ENCODE assay signal across 1 cellular context in the genomic region with DNA sequence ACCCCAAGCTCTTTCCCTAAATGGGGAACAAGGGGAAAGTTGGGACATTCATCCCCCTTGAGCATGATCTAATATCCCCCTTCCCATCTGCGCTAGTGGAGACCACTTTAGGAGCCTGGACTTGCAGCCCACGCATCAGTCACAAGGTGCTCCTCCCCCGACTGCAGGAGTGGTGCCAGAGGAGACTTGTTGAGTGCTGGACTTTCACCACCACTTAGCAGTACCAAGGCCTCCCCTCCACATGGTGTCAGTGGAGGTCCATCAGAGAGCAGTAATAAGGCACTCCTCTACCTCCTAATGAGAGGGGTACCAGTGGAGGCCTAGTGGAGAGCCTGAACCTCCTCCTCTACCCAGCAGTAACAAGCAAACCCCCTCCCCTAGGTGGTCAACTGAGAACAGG.
A peak's percentile ranks its signal among the peaks of the same experiment; 100 is the strongest.
TF ChIP-seq lines count a peak whose summit lies in the region.

No MANE protein-coding gene starts in this region.

TF ChIP-seq in HepG2, 621 proteins besides CTCF, POLR2A, EP300 and RAD21 (continued from another document and continues in another):
- TF ChIP-seq SOX13 (IDR thresholded peaks at IDR 0.05) (no peak), SOX13 (CRISPR knock-in tag; conservative IDR thresholded peaks at IDR 0.05 in 1 of 2, IDR thresholded peaks at IDR 0.05 in 1 of 2) (no peak), JARID2 (CRISPR knock-in tag; IDR thresholded peaks at IDR 0.05; ENCODE audit: insufficient replicate concordance) (no peak), ATM (IDR thresholded peaks at IDR 0.05; ENCODE audit: borderline replicate concordance) (no peak), IKZF4 (CRISPR knock-in tag; IDR thresholded peaks at IDR 0.05; ENCODE audit: borderline replicate concordance, low read depth, not compliant biosample characterization) (no peak), HMGXB3 (CRISPR knock-in tag; IDR thresholded peaks at IDR 0.05; ENCODE audit: borderline replicate concordance) (no peak), FOXO1 (CRISPR knock-in tag; IDR thresholded peaks at IDR 0.05) (0 out of 2 replicates have a peak, but pooled peaks have one; percentile 8), TAF1 (CRISPR knock-in tag; IDR thresholded peaks at IDR 0.05) (0 out of 2 replicates have a peak, but pooled peaks have one; percentile 22), SETDB1 (CRISPR knock-in tag; IDR thresholded peaks at IDR 0.05; ENCODE audit: borderline replicate concordance) (no peak), AGO1 (IDR thresholded peaks at IDR 0.05; ENCODE audit: low read depth, low read length, poor library complexity, severe bottlenecking) (no peak), ZNF766 (CRISPR knock-in tag; IDR thresholded peaks at IDR 0.05; ENCODE audit: borderline replicate concordance) (no peak), HNRNPLL (IDR thresholded peaks at IDR 0.05; ENCODE audit: low read depth, low read length, poor library complexity, severe bottlenecking) (no peak), TOE1 (CRISPR knock-in tag; IDR thresholded peaks at IDR 0.05) (no peak), ZKSCAN5 (CRISPR knock-in tag; IDR thresholded peaks at IDR 0.05) (no peak), ZBTB2 (CRISPR knock-in tag; IDR thresholded peaks at IDR 0.05; ENCODE audit: low read depth) (no peak), PTBP1 (IDR thresholded peaks at IDR 0.05; ENCODE audit: low read depth, low read length, poor library complexity, severe bottlenecking) (no peak), LCORL (IDR thresholded peaks at IDR 0.05) (no peak), LCORL (CRISPR knock-in tag; IDR thresholded peaks at IDR 0.05) (peak; percentile 24; the same call in 1 of the 2 replicates), YY1 (IDR thresholded peaks at IDR 0.05; ENCODE audit: insufficient read depth, insufficient replicate concordance, low read depth, low read length) (no peak), REL (CRISPR knock-in tag; conservative IDR thresholded peaks at IDR 0.05) (no peak), PRPF4 (IDR thresholded peaks at IDR 0.05; ENCODE audit: low read depth, low read length, poor library complexity, severe bottlenecking) (no peak), HNF4A (CRISPR knock-in tag; IDR thresholded peaks at IDR 0.05) (peak; percentile 50; the same call in 1 of the 2 replicates), SNRNP70 (IDR thresholded peaks at IDR 0.05; ENCODE audit: low read depth, low read length) (no peak), ZBTB21 (CRISPR knock-in tag; IDR thresholded peaks at IDR 0.05) (no peak), HOMEZ (CRISPR knock-in tag; IDR thresholded peaks at IDR 0.05; ENCODE audit: low read depth) (0 out of 2 replicates have a peak, but pooled peaks have one; percentile 45), PRMT3 (CRISPR knock-in tag; IDR thresholded peaks at IDR 0.05; ENCODE audit: borderline replicate concordance, low read depth) (no peak), GATA4 (IDR thresholded peaks at IDR 0.05; ENCODE audit: borderline replicate concordance, low read depth) (no peak), THYN1 (CRISPR knock-in tag; IDR thresholded peaks at IDR 0.05; ENCODE audit: borderline replicate concordance, low read depth) (no peak), SALL1 (CRISPR knock-in tag; IDR thresholded peaks at IDR 0.05) (0 out of 2 replicates have a peak, but pooled peaks have one; percentile 24), HNRNPUL1 (IDR thresholded peaks at IDR 0.05; ENCODE audit: low read depth, low read length) (no peak), ZBTB43 (CRISPR knock-in tag; conservative IDR thresholded peaks at IDR 0.05) (no peak), SRSF1 (optimal IDR thresholded peaks at IDR 0.05; ENCODE audit: low read depth, low read length) (no peak), ZSCAN22 (CRISPR knock-in tag; IDR thresholded peaks at IDR 0.05) (no peak), ZNF563 (CRISPR knock-in tag; IDR thresholded peaks at IDR 0.05) (no peak), ZNF17 (CRISPR knock-in tag; IDR thresholded peaks at IDR 0.05) (no peak), ZBTB39 (CRISPR knock-in tag; IDR thresholded peaks at IDR 0.05) (no peak)
- TF ChIP-seq, protein P1, sequence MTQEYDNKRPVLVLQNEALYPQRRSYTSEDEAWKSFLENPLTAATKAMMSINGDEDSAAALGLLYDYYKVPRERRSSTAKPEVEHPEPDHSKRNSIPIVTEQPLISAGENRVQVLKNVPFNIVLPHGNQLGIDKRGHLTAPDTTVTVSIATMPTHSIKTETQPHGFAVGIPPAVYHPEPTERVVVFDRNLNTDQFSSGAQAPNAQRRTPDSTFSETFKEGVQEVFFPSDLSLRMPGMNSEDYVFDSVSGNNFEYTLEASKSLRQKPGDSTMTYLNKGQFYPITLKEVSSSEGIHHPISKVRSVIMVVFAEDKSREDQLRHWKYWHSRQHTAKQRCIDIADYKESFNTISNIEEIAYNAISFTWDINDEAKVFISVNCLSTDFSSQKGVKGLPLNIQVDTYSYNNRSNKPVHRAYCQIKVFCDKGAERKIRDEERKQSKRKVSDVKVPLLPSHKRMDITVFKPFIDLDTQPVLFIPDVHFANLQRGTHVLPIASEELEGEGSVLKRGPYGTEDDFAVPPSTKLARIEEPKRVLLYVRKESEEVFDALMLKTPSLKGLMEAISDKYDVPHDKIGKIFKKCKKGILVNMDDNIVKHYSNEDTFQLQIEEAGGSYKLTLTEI (CRISPR knock-in tag; conservative IDR thresholded peaks at IDR 0.05): no peak
- TF ChIP-seq, protein P2, sequence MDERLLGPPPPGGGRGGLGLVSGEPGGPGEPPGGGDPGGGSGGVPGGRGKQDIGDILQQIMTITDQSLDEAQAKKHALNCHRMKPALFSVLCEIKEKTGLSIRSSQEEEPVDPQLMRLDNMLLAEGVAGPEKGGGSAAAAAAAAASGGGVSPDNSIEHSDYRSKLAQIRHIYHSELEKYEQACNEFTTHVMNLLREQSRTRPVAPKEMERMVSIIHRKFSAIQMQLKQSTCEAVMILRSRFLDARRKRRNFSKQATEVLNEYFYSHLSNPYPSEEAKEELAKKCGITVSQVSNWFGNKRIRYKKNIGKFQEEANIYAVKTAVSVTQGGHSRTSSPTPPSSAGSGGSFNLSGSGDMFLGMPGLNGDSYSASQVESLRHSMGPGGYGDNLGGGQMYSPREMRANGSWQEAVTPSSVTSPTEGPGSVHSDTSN (CRISPR knock-in tag; IDR thresholded peaks at IDR 0.05): no peak
- TF ChIP-seq, protein P3, sequence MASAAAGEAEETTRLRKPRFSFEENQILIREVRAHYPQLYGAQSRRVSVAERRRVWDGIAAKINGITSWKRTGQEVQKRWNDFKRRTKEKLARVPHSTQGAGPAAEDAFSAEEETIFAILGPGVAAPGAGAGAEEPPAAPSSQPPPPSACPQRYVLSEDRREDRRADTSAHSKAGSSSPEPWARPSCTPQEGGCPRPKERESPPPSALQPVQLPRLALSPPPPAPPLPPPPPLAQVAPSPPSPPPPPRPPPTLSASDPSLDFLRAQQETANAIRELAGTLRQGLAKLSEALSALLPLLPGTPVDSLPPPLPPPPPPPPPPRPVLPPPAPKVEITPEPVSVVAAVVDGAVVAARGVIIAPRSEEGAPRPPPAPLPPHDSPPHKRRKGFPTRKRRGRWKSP (CRISPR knock-in tag; IDR thresholded peaks at IDR 0.05): no peak; the same call in 1 of the 2 replicates
- TF ChIP-seq, protein P4, sequence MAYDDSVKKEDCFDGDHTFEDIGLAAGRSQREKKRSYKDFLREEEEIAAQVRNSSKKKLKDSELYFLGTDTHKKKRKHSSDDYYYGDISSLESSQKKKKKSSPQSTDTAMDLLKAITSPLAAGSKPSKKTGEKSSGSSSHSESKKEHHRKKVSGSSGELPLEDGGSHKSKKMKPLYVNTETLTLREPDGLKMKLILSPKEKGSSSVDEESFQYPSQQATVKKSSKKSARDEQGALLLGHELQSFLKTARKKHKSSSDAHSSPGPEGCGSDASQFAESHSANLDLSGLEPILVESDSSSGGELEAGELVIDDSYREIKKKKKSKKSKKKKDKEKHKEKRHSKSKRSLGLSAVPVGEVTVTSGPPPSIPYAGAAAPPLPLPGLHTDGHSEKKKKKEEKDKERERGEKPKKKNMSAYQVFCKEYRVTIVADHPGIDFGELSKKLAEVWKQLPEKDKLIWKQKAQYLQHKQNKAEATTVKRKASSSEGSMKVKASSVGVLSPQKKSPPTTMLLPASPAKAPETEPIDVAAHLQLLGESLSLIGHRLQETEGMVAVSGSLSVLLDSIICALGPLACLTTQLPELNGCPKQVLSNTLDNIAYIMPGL (CRISPR knock-in tag; IDR thresholded peaks at IDR 0.05; ENCODE audit: borderline replicate concordance in 1 of 2, low read depth in 1 of 2): peak; percentile 26 to 59; a peak in 1 of 4 replicates
- TF ChIP-seq, protein P5, sequence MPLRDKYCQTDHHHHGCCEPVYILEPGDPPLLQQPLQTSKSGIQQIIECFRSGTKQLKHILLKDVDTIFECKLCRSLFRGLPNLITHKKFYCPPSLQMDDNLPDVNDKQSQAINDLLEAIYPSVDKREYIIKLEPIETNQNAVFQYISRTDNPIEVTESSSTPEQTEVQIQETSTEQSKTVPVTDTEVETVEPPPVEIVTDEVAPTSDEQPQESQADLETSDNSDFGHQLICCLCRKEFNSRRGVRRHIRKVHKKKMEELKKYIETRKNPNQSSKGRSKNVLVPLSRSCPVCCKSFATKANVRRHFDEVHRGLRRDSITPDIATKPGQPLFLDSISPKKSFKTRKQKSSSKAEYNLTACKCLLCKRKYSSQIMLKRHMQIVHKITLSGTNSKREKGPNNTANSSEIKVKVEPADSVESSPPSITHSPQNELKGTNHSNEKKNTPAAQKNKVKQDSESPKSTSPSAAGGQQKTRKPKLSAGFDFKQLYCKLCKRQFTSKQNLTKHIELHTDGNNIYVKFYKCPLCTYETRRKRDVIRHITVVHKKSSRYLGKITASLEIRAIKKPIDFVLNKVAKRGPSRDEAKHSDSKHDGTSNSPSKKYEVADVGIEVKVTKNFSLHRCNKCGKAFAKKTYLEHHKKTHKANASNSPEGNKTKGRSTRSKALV (CRISPR knock-in tag; IDR thresholded peaks at IDR 0.05): no peak
